ENCODE assay signal across 26 cellular contexts in genomic region chr14:25896777-25897176, GRCh38.
"Had no signal": no experiment of that assay in that cellular context is flagged by ENCODE, and none has a peak within 500 bp of the region (broad histone marks: within the 10 kb centered on the region; RNA-seq: fewer than 3 reads in every experiment).

No MANE protein-coding gene starts in this region.

- H3K36me3 ChIP-seq: esophagus squamous epithelium, prostate gland, right atrium auricular region, suprapubic skin, transverse colon, upper lobe of right lung, uterus had no signal

- ATAC-seq: left ventricle myocardium superior; naive thymus-derived CD8-positive, alpha-beta T cell; sciatic nerve; stimulated activated naive CD8-positive, alpha-beta T cell treated with anti-CD3 and anti-CD28 coated beads, Interleukin-15, amount 100 ng/mL, for 72 hours; upper lobe of right lung had no signal

- H3K9me3 ChIP-seq: esophagus squamous epithelium, prostate gland, right atrium auricular region, suprapubic skin, transverse colon, upper lobe of right lung, uterus had no signal

- H3K27ac ChIP-seq: coronary artery, esophagus squamous epithelium, prostate gland, right atrium auricular region, suprapubic skin, transverse colon, upper lobe of right lung, uterus had no signal

- H3K27me3 ChIP-seq: esophagus squamous epithelium, right atrium auricular region, suprapubic skin, transverse colon, upper lobe of right lung, uterus had no signal

- H3K4me1 ChIP-seq: esophagus squamous epithelium, prostate gland, right atrium auricular region, suprapubic skin, transverse colon, upper lobe of right lung, uterus had no signal

- H3K4me3 ChIP-seq: coronary artery, esophagus squamous epithelium, lung, prostate gland, right atrium auricular region, smooth muscle cell, suprapubic skin, transverse colon, upper lobe of right lung, uterus had no signal

- DNase-seq: dermis blood vessel endothelial cell; effector memory CD4-positive, alpha-beta T cell; erythroblast; esophagus squamous epithelium; hypothalamus; immature natural killer cell; left ventricle myocardium superior; naive thymus-derived CD8-positive, alpha-beta T cell; nephron progenitor cell; nucleus accumbens; stimulated activated CD4-positive, alpha-beta T cell treated with anti-CD3 and anti-CD28 coated beads, Interleukin-12 subunit alpha, Interleukin-12 subunit beta, amount 100 ng/mL, for 4 hours; stimulated activated CD4-positive, alpha-beta T cell treated with anti-CD3 and anti-CD28 coated beads, Interleukin-1b, Interleukin-23, amount 100 ng/mL, for 48 hours; stimulated activated CD4-positive, alpha-beta T cell treated with anti-CD3 and anti-CD28 coated beads, Interleukin-4, amount 100 ng/mL, for 1 hour; stimulated activated CD8-positive, alpha-beta memory T cell treated with anti-CD3 and anti-CD28 coated beads, Interleukin-4, amount 100 ng/mL, for 48 hours; stimulated activated naive CD4-positive, alpha-beta T cell; stimulated activated naive CD8-positive, alpha-beta T cell treated with anti-CD3 and anti-CD28 coated beads, Interleukin-15, amount 100 ng/mL, for 72 hours; transverse colon; upper lobe of right lung; uterus had no signal
